In the genomic region with DNA sequence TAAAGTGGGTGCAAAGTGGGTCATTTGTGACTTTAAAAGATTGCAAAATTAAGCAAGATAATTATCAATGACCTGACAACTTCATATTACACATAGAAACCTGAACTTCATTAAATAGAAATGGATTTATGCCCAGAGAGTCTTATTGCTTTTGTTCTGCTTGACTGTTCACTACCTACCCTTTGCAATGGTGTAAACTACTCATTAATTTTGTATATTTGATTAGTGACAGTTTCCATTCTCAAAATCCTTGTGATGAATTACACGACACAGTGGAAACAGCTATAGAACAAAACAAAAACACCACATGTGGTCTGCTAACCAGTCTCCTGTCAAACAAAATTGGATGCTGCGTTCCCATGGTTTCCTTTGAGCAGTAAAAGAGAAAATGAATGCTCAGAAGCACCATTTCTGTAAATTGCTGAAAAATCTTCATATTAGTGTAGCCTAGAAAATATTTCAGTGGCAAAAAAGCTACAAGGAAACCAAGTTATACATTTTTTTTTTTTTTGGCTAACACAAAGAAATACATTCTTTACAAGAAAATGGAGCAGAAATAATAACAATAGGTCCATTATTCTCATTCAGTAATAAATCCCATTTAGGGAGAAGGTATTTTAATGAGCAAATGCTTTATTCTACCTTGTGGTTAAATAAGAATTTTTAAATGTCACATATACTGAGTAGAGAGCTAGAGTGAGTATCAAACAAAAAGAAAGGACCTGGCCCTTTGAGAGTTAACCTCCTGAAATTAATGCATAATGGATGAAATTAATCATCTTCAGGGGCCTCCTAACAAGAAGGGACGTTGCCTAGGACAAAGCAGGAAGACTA, we compare ENCODE assay signal across 16 cellular contexts.
DNase-seq lines count a peak whose midpoint lies in the region; ATAC-seq, FAIRE-seq and TF ChIP-seq lines count a peak whose summit lies in the region.
"Had no signal": no experiment of that assay in that cellular context is flagged by ENCODE, and none has a peak within 500 bp of the region (broad histone marks: within the 10 kb centered on the region; RNA-seq: fewer than 3 reads in every experiment).

No MANE protein-coding gene starts in this region.

- no peaks in the 10 kb centered on the region for H3K9me2 ChIP-seq in PC-3 (replicated peaks; ENCODE audit: low read length)

- H4K91ac ChIP-seq in mesenchymal stem cell (ENCODE audit: low read length): no peak overlapping the region

- H3K79me1 ChIP-seq in mesenchymal stem cell (replicated peaks; ENCODE audit: low read length, poor library complexity, severe bottlenecking): no peaks in the 10 kb centered on the region

- no peak overlapping the region for H2BK12ac ChIP-seq in mesenchymal stem cell (ENCODE audit: low read length in 2 of 2)

- H3K4me1 ChIP-seq in PC-3 (ENCODE audit: insufficient read depth, low read length): peaks cover 45% of the 10 kb centered on the region
- no peaks in the 10 kb centered on the region for H3K4me1 ChIP-seq in CD4-positive, alpha-beta memory T cell (ENCODE audit: insufficient read depth, low read length)
- H3K4me1 ChIP-seq in small intestine (ENCODE audit: control insufficient read depth in 2 of 2, insufficient read depth in 1 of 2, low read depth in 1 of 2, low read length in 1 of 2): no peaks in the 10 kb centered on the region
- H3K4me1 ChIP-seq in mesenchymal stem cell (ENCODE audit: control insufficient read depth, insufficient read depth, low read depth, low read length): peaks cover 4% of the 10 kb centered on the region
- H3K4me1 ChIP-seq: BE2C had no signal

- H3K4me3 Mint-ChIP-seq in CD4-positive, alpha-beta memory T cell: no peak overlapping the region
- H3K4me3 Mint-ChIP-seq: activated naive CD8-positive, alpha-beta T cell; T-cell had no signal

- no peak for TF ChIP-seq CTCF in PC-3 (conservative IDR thresholded peaks at IDR 0.05; ENCODE audit: low read depth, low read length)

- H2AFZ ChIP-seq in PC-3 (ENCODE audit: low read length): no peak overlapping the region
- no peak overlapping the region for H2AFZ ChIP-seq in mesenchymal stem cell (ENCODE audit: low read depth, low read length)

- no peak for FAIRE-seq in small intestine (lab: Jason Lieb, UNC)

- H3K36me3 ChIP-seq in PC-3 (ENCODE audit: low read depth, low read length) (no peaks in the 10 kb centered on the region), small intestine (ENCODE audit: control insufficient read depth in 2 of 2, insufficient read depth in 2 of 2, low read length in 2 of 2) (no peaks in the 10 kb centered on the region), mesenchymal stem cell (ENCODE audit: control insufficient read depth in 1 of 2, insufficient read depth in 2 of 2, low read depth in 1 of 2, low read length in 2 of 2) (no peaks in the 10 kb centered on the region)
- H3K36me3 ChIP-seq in CD4-positive, alpha-beta memory T cell (ENCODE audit: insufficient read depth, low read length): no peaks in the 10 kb centered on the region
- H3K36me3 ChIP-seq: BE2C, transverse colon had no signal

- H3K4me2 ChIP-seq in PC-3 (ENCODE audit: low read length): peak overlapping the region; percentile 67
- H3K4me2 ChIP-seq in mesenchymal stem cell (ENCODE audit: low read length, poor library complexity, severe bottlenecking): no peak overlapping the region

- peak overlapping the region; percentile 20; the same call in 1 of the 2 replicates for H3K4me3 ChIP-seq in PC-3 (ENCODE audit: low read length)
- H3K4me3 ChIP-seq in CD4-positive, alpha-beta memory T cell (ENCODE audit: low read length in 2 of 2): no peak overlapping the region
- no peak overlapping the region for H3K4me3 ChIP-seq in small intestine (ENCODE audit: low read depth in 1 of 2, low read length in 2 of 2)
- no peak overlapping the region for H3K4me3 ChIP-seq in mesenchymal stem cell (ENCODE audit: insufficient read depth in 1 of 2, low read depth in 1 of 2, low read length in 2 of 2)
- H3K4me3 ChIP-seq: transverse colon had no signal

- no peak overlapping the region for H2AK5ac ChIP-seq in mesenchymal stem cell (ENCODE audit: low read length, severe bottlenecking)

- no peak overlapping the region for H2BK120ac ChIP-seq in mesenchymal stem cell (ENCODE audit: low read depth, low read length)

- DNase-seq in COR-L47 (lab: John Stamatoyannopoulos, UW) (peak; percentile 97), NCI-H1417 treated with DMSO at 0.1 percent for 48 hours (lab: John Stamatoyannopoulos, UW) (peak; percentile 89), PC-3 (peak; percentile 27), foreskin melanocyte (peak; percentile 47), small intestine (no peak), mesenchymal stem cell (no peak)
- DNase-seq in CD4-positive, alpha-beta memory T cell: no peak
- DNase-seq: BE2C; cerebellar nuclear complex; erythroblast; NCI-H187; stimulated activated CD4-positive, alpha-beta T cell treated with anti-CD3 and anti-CD28 coated beads, Interleukin-4, amount 100 ng/mL, for 1 hour; T-cell; transverse colon had no signal

- H3K27me3 Mint-ChIP-seq in CD4-positive, alpha-beta memory T cell: no peaks in the 10 kb centered on the region
- H3K27me3 Mint-ChIP-seq: activated naive CD8-positive, alpha-beta T cell; T-cell had no signal

- POLR2A ChIA-PET in PC-3 (lab: Charles Lee; ENCODE audit: unreplicated experiment): interaction anchor here (0.6 to 0.7 kb wide), 3 partner anchors 127 to 452 kb away, joined by 3 to 5 read pairs (median 4); no protein-coding TSS in a partner anchor
- POLR2A ChIA-PET in CD4-positive, alpha-beta memory T cell (lab: Charles Lee; ENCODE audit: partially characterized antibody): no interaction called here

- H4K20me1 ChIP-seq in PC-3 (ENCODE audit: low read length): no peaks in the 10 kb centered on the region

- ATAC-seq in PC-3 (no peak; the same call in none of the 2 replicates), HG03378 (IDR thresholded peaks at IDR 0.05; ENCODE audit: unreplicated experiment) (no peak)
- ATAC-seq: T-cell had no signal

- no peak overlapping the region for H2BK15ac ChIP-seq in mesenchymal stem cell (ENCODE audit: low read depth, poor library complexity, severe bottlenecking)

- H3K9me3 ChIP-seq in PC-3 (ENCODE audit: low read length) (no peaks in the 10 kb centered on the region), small intestine (ENCODE audit: control insufficient read depth, low read depth) (no peaks in the 10 kb centered on the region), mesenchymal stem cell (ENCODE audit: control insufficient read depth, low read length) (no peaks in the 10 kb centered on the region)
- no peaks in the 10 kb centered on the region for H3K9me3 ChIP-seq in CD4-positive, alpha-beta memory T cell (ENCODE audit: control insufficient read depth in 1 of 2, low read length in 2 of 2)
- H3K9me3 ChIP-seq: BE2C, transverse colon had no signal

- H3K27ac ChIP-seq in PC-3 (ENCODE audit: low read length) (peak overlapping the region; percentile 87), small intestine (ENCODE audit: low read depth in 1 of 2, low read length in 1 of 2) (no peak overlapping the region), mesenchymal stem cell (ENCODE audit: low read length, poor library complexity, severe bottlenecking) (no peak overlapping the region)
- no peak overlapping the region for H3K27ac ChIP-seq in CD4-positive, alpha-beta memory T cell (ENCODE audit: low read depth, low read length)
- H3K27ac ChIP-seq: transverse colon had no signal

- peaks cover 7% of the 10 kb centered on the region for H3F3A ChIP-seq in PC-3 (ENCODE audit: low read length, unreplicated experiment)

- H3K9ac ChIP-seq in PC-3 (ENCODE audit: low read length) (peak overlapping the region; percentile 35; the same call in 1 of the 2 replicates), mesenchymal stem cell (ENCODE audit: low read length) (no peak overlapping the region)

- H3K79me2 ChIP-seq in PC-3 (ENCODE audit: low read length): no peaks in the 10 kb centered on the region

- H2BK5ac ChIP-seq in mesenchymal stem cell (ENCODE audit: low read depth, low read length, poor library complexity, severe bottlenecking): no peak overlapping the region

- no peaks in the 10 kb centered on the region for H3K4me1 Mint-ChIP-seq in CD4-positive, alpha-beta memory T cell
- H3K4me1 Mint-ChIP-seq: T-cell had no signal

- no peaks in the 10 kb centered on the region for H3K36me3 Mint-ChIP-seq in CD4-positive, alpha-beta memory T cell
- H3K36me3 Mint-ChIP-seq: T-cell had no signal

- BruUV-seq in PC-3 (replicated peaks; lab: Mats Ljungman, UMichigan): TSS peak; percentile 70

- CTCF ChIA-PET in PC-3 (lab: Charles Lee): interaction anchor here (0.5 to 1.0 kb wide), 4 partner anchors 41 to 385 kb away, joined by 3 to 5 read pairs (median 3); no protein-coding TSS in a partner anchor
- CTCF ChIA-PET in CD4-positive, alpha-beta memory T cell (lab: Charles Lee; ENCODE audit: partially characterized antibody): no interaction called here

- no peak overlapping the region for H3K23ac ChIP-seq in mesenchymal stem cell (ENCODE audit: low read length in 2 of 2)

- WGBS in small intestine, 3 donors: 70 to 89% (median 73%) methylated on average over 3 of the region's 3 CpGs
- 79% methylated on average over 2 of the region's 3 CpGs for WGBS in mesenchymal stem cell

- H4K8ac ChIP-seq in mesenchymal stem cell (ENCODE audit: low read length): no peak overlapping the region

- no peaks in the 10 kb centered on the region for H3K27me3 ChIP-seq in PC-3 (ENCODE audit: low read length)
- no peaks in the 10 kb centered on the region for H3K27me3 ChIP-seq in CD4-positive, alpha-beta memory T cell (ENCODE audit: insufficient read depth, low read length)
- no peaks in the 10 kb centered on the region for H3K27me3 ChIP-seq in small intestine (ENCODE audit: control insufficient read depth in 2 of 2, insufficient read depth in 2 of 2, low read length in 2 of 2)
- no peaks in the 10 kb centered on the region for H3K27me3 ChIP-seq in mesenchymal stem cell (ENCODE audit: control insufficient read depth in 1 of 2, insufficient read depth in 1 of 2, low read length in 2 of 2)
- H3K27me3 ChIP-seq: BE2C, transverse colon had no signal

- intact Hi-C loops in PC-3 (cut with micrococcal nuclease): loop anchor here (2.0 to 10.0 kb wide), 4 partner anchors 126 to 384 kb away; no protein-coding TSS in a partner anchor
- intact Hi-C loops in CD4-positive, alpha-beta memory T cell (cut with micrococcal nuclease): no loop called here

- H3K4ac ChIP-seq in mesenchymal stem cell (ENCODE audit: low read depth in 1 of 2, low read length in 2 of 2): no peak overlapping the region

- no peak overlapping the region for H3K27ac Mint-ChIP-seq in CD4-positive, alpha-beta memory T cell
- H3K27ac Mint-ChIP-seq: activated naive CD8-positive, alpha-beta T cell; T-cell had no signal

- H3K18ac ChIP-seq in mesenchymal stem cell (ENCODE audit: low read depth in 1 of 2, low read length in 2 of 2): no peak overlapping the region

- H3K9me3 Mint-ChIP-seq in CD4-positive, alpha-beta memory T cell: peaks cover 0 to 4% (median 0%) of the 10 kb centered on the region in 8 donors

- no peak overlapping the region for H3K14ac ChIP-seq in mesenchymal stem cell (ENCODE audit: low read length in 2 of 2)

Comparison
In these comparisons a context has a peak if more than half of its experiments do, and no peak if none do; other contexts are left out.
1. DNase-seq: peak in COR-L47 (single experiment), NCI-H1417 treated with DMSO at 0.1 percent for 48 hours (single experiment), PC-3 (single experiment) and foreskin melanocyte (single experiment); none in CD4-positive, alpha-beta memory T cell (0 of 5), small intestine (single experiment) and mesenchymal stem cell (single experiment).